ENCODE assay signal across 15 cellular contexts in genomic region chr5:96861044-96861443, GRCh38. TPM values are rescaled to one million over a fixed set of nuclear protein-coding genes. Genes with fewer than 3 reads are reported as not detected.
A peak's percentile ranks its signal among the peaks of the same experiment; 100 is the strongest.
DNase-seq lines count a peak whose midpoint lies in the region; ATAC-seq and TF ChIP-seq lines count a peak whose summit lies in the region.
"Had no signal": no experiment of that assay in that cellular context is flagged by ENCODE, and none has a peak within 500 bp of the region (broad histone marks: within the 10 kb centered on the region; RNA-seq: fewer than 3 reads in every experiment).

No MANE protein-coding gene starts in this region.

- no peaks in the 10 kb centered on the region for H3K27me3 ChIP-seq in SK-N-SH (ENCODE audit: insufficient read depth)
- H3K27me3 ChIP-seq: MG63, tibial nerve had no signal

- no peak overlapping the region for H3K27ac ChIP-seq in SK-N-SH (ENCODE audit: low read depth in 2 of 2, low read length in 1 of 2)
- H3K27ac ChIP-seq: 22Rv1, tibial nerve had no signal

- no peak for TF ChIP-seq EP300 in SK-N-SH (IDR thresholded peaks at IDR 0.05; ENCODE audit: borderline replicate concordance in 1 of 2, low read depth in 1 of 2, low read length in 1 of 2)

- DNase-seq in DMS 273 (lab: John Stamatoyannopoulos, UW; ENCODE audit: unreplicated experiment): peak; percentile 48
- DNase-seq in DMS 273 treated with DMSO at 0.1 percent for 48 hours (lab: John Stamatoyannopoulos, UW): no peak
- DNase-seq in NCI-H345 (lab: John Stamatoyannopoulos, UW): peak; percentile 67
- peak; percentile 6 for DNase-seq in retina
- DNase-seq in SK-N-SH: no peak
- DNase-seq in D341Med (ENCODE audit: low spot score): no peak
- no peak for DNase-seq in GOT3 (lab: John Stamatoyannopoulos, UW)
- DNase-seq: activated CD4-positive, alpha-beta T cell treated with anti-CD3 and anti-CD28 coated beads for 1 hour; activated T-cell treated with anti-CD3 and anti-CD28 coated beads, Interleukin-2, amount 50 U/mL, for 48 hours; mesendoderm; MG63; stimulated activated CD4-positive, alpha-beta T cell treated with anti-CD3 and anti-CD28 coated beads, Interleukin-12 subunit alpha, Interleukin-12 subunit beta, amount 100 ng/mL, for 4 hours had no signal

- no peaks in the 10 kb centered on the region for H3F3A ChIP-seq in SK-N-SH (replicated peaks; ENCODE audit: insufficient read depth)

- H3K4me3 ChIP-seq in SK-N-SH (ENCODE audit: low read depth in 2 of 2, low read length in 1 of 2): no peak overlapping the region
- H3K4me3 ChIP-seq: MG63, tibial nerve had no signal

- 78% methylated on average over 2 of the region's 2 CpGs for WGBS in SK-N-SH (ENCODE audit: low lambda C conversion rate)

- H3K9me3 ChIP-seq in SK-N-SH: no peaks in the 10 kb centered on the region
- H3K9me3 ChIP-seq: MG63, tibial nerve had no signal

- CTCF ChIA-PET in SK-N-SH (lab: Yijun Ruan, JAX): interaction anchor here (1.1 to 2.2 kb wide), 4 partner anchors 9 to 302 kb away, joined by 4 to 6 read pairs (median 4); partner anchors contain the start of gene LIX1

- POLR2A ChIA-PET in SK-N-SH (lab: Yijun Ruan, JAX): no interaction called here

- no peaks in the 10 kb centered on the region for H3K79me2 ChIP-seq in SK-N-SH (ENCODE audit: insufficient read depth)

- TF ChIP-seq RAD21 in SK-N-SH (IDR thresholded peaks at IDR 0.05; ENCODE audit: low read length): no peak

- H4K20me1 ChIP-seq in SK-N-SH (ENCODE audit: insufficient read depth): no peaks in the 10 kb centered on the region

- peak; percentile 77 for ATAC-seq in HG03432 (IDR thresholded peaks at IDR 0.05; ENCODE audit: unreplicated experiment)

- H2AFZ ChIP-seq in SK-N-SH (ENCODE audit: low read depth): no peak overlapping the region

- no peak for TF ChIP-seq CTCF in SK-N-SH (IDR thresholded peaks at IDR 0.05)

- H3K36me3 ChIP-seq in SK-N-SH (replicated peaks in 1 of 2; ENCODE audit: control insufficient read depth in 1 of 2, insufficient read depth in 2 of 2, low read length in 1 of 2): no peaks in the 10 kb centered on the region
- H3K36me3 ChIP-seq: MG63, tibial nerve had no signal

- no peak overlapping the region for H3K4me2 ChIP-seq in SK-N-SH

- no peaks in the 10 kb centered on the region for H3K9me2 ChIP-seq in SK-N-SH

- H3K4me1 ChIP-seq in SK-N-SH (ENCODE audit: control insufficient read depth in 1 of 2, insufficient read depth in 2 of 2, low read depth in 1 of 2, low read length in 1 of 2): no peaks in the 10 kb centered on the region
- H3K4me1 ChIP-seq: tibial nerve had no signal

- H3K9ac ChIP-seq in SK-N-SH: no peak overlapping the region

TF ChIP-seq in SK-N-SH, 30 proteins besides CTCF, POLR2A, EP300 and RAD21:
- TF ChIP-seq PBX3 (IDR thresholded peaks at IDR 0.05): no peak

RNA-seq across cellular contexts. Expression of gene ERAP2, which starts 15.3 kb away (rescaled TPM):
- 13.2 and 14.3 TPM in 2 replicates for polyA plus RNA-seq in SK-N-SH (2012; rRNA removed)
- 14.4 and 15.5 TPM in 2 replicates for polyA plus RNA-seq in SK-N-SH (2012; cell fraction: cytosol; rRNA removed)
- 6.2 and 10.5 TPM in 2 replicates for polyA plus RNA-seq in SK-N-SH (2012; cell fraction: nucleus; rRNA removed)

RNA-seq across cellular contexts. Expression of gene ERAP1, which starts 53.3 kb away (rescaled TPM):
- polyA plus RNA-seq in SK-N-SH (2012; rRNA removed): 18.6 and 20.9 TPM in 2 replicates
- polyA plus RNA-seq in SK-N-SH (2012; cell fraction: cytosol; rRNA removed): 15.1 and 17.1 TPM in 2 replicates
- 25.4 and 34.0 TPM in 2 replicates for polyA plus RNA-seq in SK-N-SH (2012; cell fraction: nucleus; rRNA removed)

Comparison
In these comparisons a context has a peak if more than half of its experiments do, and no peak if none do; other contexts are left out.
1. DNase-seq: peak in DMS 273 (single experiment), NCI-H345 (single experiment) and retina (single experiment); none in DMS 273 treated with DMSO at 0.1 percent for 48 hours (single experiment), SK-N-SH (single experiment), D341Med (single experiment) and GOT3 (single experiment).